In genomic region chr1:238960071-238960470, GRCh38 we compare ENCODE assay signal across 17 cellular contexts.
DNase-seq lines count a peak whose midpoint lies in the region; ATAC-seq and TF ChIP-seq lines count a peak whose summit lies in the region.
"Had no signal": no experiment of that assay in that cellular context is flagged by ENCODE, and none has a peak within 500 bp of the region (broad histone marks: within the 10 kb centered on the region; RNA-seq: fewer than 3 reads in every experiment).

No MANE protein-coding gene starts in this region.

- no peaks in the 10 kb centered on the region for H3K9me3 Mint-ChIP-seq in nephron progenitor cell

- no peak overlapping the region for H3K4me3 Mint-ChIP-seq in nephron progenitor cell
- H3K4me3 Mint-ChIP-seq: activated T-helper 17 cell treated with anti-CD3 and anti-CD28 coated beads, Interleukin-2, amount 50 U/mL, for 72 hours; stimulated activated effector memory CD8-positive, alpha-beta T cell treated with anti-CD3 and anti-CD28 coated beads, Interleukin-12 subunit alpha, Interleukin-12 subunit beta, amount 100 ng/mL, for 72 hours had no signal

- H3K4me3 ChIP-seq in NB4 (ENCODE audit: low read depth, low read length) (no peak overlapping the region), foreskin fibroblast (ENCODE audit: low read depth in 1 of 2, low read length in 2 of 2) (no peak overlapping the region), mucosa of descending colon (no peak overlapping the region)
- H3K4me3 ChIP-seq: cardiac muscle cell, prostate gland had no signal

- no peaks in the 10 kb centered on the region for H3K36me3 ChIP-seq in mucosa of descending colon (ENCODE audit: low read depth)
- H3K36me3 ChIP-seq: cardiac muscle cell, prostate gland had no signal

- intact Hi-C loops in mucosa of descending colon (cut with DNase I, micrococcal nuclease): no loop called here

- no peaks in the 10 kb centered on the region for H3K4me1 Mint-ChIP-seq in nephron progenitor cell
- H3K4me1 Mint-ChIP-seq: activated T-helper 17 cell treated with anti-CD3 and anti-CD28 coated beads, Interleukin-2, amount 50 U/mL, for 72 hours; stimulated activated effector memory CD8-positive, alpha-beta T cell treated with anti-CD3 and anti-CD28 coated beads, Interleukin-12 subunit alpha, Interleukin-12 subunit beta, amount 100 ng/mL, for 72 hours had no signal

- POLR2A ChIA-PET in HEK293T (lab: Yijun Ruan, JAX): no interaction called here

- ATAC-seq in GM21423 (IDR thresholded peaks at IDR 0.05; ENCODE audit: unreplicated experiment) (no peak), mucosa of descending colon (no peak)
- ATAC-seq: activated T-helper 17 cell treated with anti-CD3 and anti-CD28 coated beads, Interleukin-2, amount 50 U/mL, for 72 hours; stimulated activated effector memory CD8-positive, alpha-beta T cell treated with anti-CD3 and anti-CD28 coated beads, Interleukin-12 subunit alpha, Interleukin-12 subunit beta, amount 100 ng/mL, for 72 hours had no signal

- CTCF ChIA-PET in HEK293T (lab: Yijun Ruan, JAX): no interaction called here

- DNase-seq in Daoy (ENCODE audit: low read depth) (peak; percentile 85), NB4 (ENCODE audit: low read depth) (peak; percentile 4), dedifferentiated amniotic fluid mesenchymal stem cell (ENCODE audit: extremely low spot score) (peak; percentile 62), nephron progenitor cell (no peak), foreskin fibroblast (no peak), mucosa of descending colon (no peak), HEK293T (ENCODE audit: extremely low spot score) (no peak)
- DNase-seq: DND-41, MM.1S, NCI-H446, OCI-M1, T-helper 2 cell had no signal

- H3K36me3 Mint-ChIP-seq in nephron progenitor cell (ENCODE audit: low read depth): no peaks in the 10 kb centered on the region
- H3K36me3 Mint-ChIP-seq: stimulated activated effector memory CD8-positive, alpha-beta T cell treated with anti-CD3 and anti-CD28 coated beads, Interleukin-12 subunit alpha, Interleukin-12 subunit beta, amount 100 ng/mL, for 72 hours had no signal

- H3K27ac Mint-ChIP-seq in nephron progenitor cell: peak overlapping the region; percentile 12
- H3K27ac Mint-ChIP-seq: activated T-helper 17 cell treated with anti-CD3 and anti-CD28 coated beads, Interleukin-2, amount 50 U/mL, for 72 hours; stimulated activated effector memory CD8-positive, alpha-beta T cell treated with anti-CD3 and anti-CD28 coated beads, Interleukin-12 subunit alpha, Interleukin-12 subunit beta, amount 100 ng/mL, for 72 hours had no signal

- no peak for TF ChIP-seq POLR2A in NB4 (IDR thresholded peaks at IDR 0.05; ENCODE audit: extremely low read depth, insufficient read length)

- TF ChIP-seq CTCF in NB4 (IDR thresholded peaks at IDR 0.05; ENCODE audit: low read depth, low read length) (no peak), nephron progenitor cell (IDR thresholded peaks at IDR 0.05) (no peak), foreskin fibroblast (IDR thresholded peaks at IDR 0.05; ENCODE audit: low read depth, low read length) (no peak), mucosa of descending colon (IDR thresholded peaks at IDR 0.05) (no peak)

- no peaks in the 10 kb centered on the region for H3K27me3 Mint-ChIP-seq in nephron progenitor cell (ENCODE audit: low read depth, poor library complexity)
- H3K27me3 Mint-ChIP-seq: activated T-helper 17 cell treated with anti-CD3 and anti-CD28 coated beads, Interleukin-2, amount 50 U/mL, for 72 hours had no signal

- no peaks in the 10 kb centered on the region for H3K9me3 ChIP-seq in mucosa of descending colon
- H3K9me3 ChIP-seq: prostate gland had no signal

- no peaks in the 10 kb centered on the region for H3K4me1 ChIP-seq in mucosa of descending colon (ENCODE audit: low read depth)
- H3K4me1 ChIP-seq: prostate gland had no signal

TF ChIP-seq in HEK293T, 16 proteins besides CTCF, POLR2A, EP300 and RAD21:
- TF ChIP-seq HDGF (IDR thresholded peaks at IDR 0.05; ENCODE audit: borderline replicate concordance) (no peak), PKNOX1 (IDR thresholded peaks at IDR 0.05) (no peak), ELF4 (IDR thresholded peaks at IDR 0.05) (no peak), CTBP1 (IDR thresholded peaks at IDR 0.05; ENCODE audit: borderline replicate concordance) (no peak), FOXA1 (IDR thresholded peaks at IDR 0.05) (no peak), SP1 (IDR thresholded peaks at IDR 0.05) (no peak), BHLHE40 (IDR thresholded peaks at IDR 0.05; ENCODE audit: borderline replicate concordance) (no peak), FOXK2 (IDR thresholded peaks at IDR 0.05) (no peak), L3MBTL2 (conservative IDR thresholded peaks at IDR 0.05) (no peak), ARNT (IDR thresholded peaks at IDR 0.05) (no peak), NFRKB (IDR thresholded peaks at IDR 0.05) (no peak), FOXM1 (IDR thresholded peaks at IDR 0.05; ENCODE audit: borderline replicate concordance) (no peak)

Comparison
In these comparisons a context has a peak if more than half of its experiments do, and no peak if none do; other contexts are left out.
1. DNase-seq: peak in Daoy (single experiment), NB4 (single experiment) and dedifferentiated amniotic fluid mesenchymal stem cell (single experiment); none in nephron progenitor cell (single experiment), foreskin fibroblast (0 of 2), mucosa of descending colon (0 of 3) and HEK293T (single experiment).